Comparison of ENCODE assay signal across 16 cellular contexts in the genomic region with DNA sequence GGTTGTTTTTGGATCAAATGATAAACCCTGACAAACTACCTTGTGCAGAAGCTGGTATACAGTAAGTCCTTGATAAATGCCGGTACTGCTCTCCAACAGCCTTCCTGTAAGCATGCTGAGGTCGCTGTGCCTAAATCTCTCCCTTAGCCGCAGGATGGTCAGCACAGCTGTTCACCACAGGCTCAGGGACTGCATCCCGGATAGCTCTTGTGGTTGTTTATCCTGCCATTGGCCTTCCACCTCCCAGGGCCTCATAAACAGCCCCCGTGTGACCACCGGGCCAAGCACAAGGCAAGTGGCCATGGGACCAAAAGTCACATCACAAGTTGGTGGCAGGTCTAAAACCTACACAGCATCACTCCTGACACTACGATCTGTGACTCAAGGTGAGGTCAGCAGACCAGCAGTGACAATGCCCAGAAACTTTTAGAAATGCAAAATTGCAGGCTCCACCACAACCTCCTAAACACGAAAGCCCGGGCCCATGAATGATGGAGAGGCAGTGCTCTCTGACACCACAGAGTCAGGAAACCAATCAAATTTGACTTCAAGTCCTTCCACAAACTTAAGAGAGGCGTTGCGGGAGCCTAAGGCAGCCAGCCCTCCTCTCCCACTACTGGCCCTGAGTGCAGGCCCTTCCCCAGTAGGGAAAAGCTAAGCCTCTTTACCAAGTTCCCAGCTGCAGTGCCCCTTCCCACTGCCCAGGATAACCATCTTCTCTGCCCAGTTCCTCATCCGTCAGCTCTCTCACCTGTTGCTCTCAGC. TPM values are rescaled to one million over a fixed set of nuclear protein-coding genes. Genes with fewer than 3 reads are reported as not detected.
"Had no signal": no experiment of that assay in that cellular context is flagged by ENCODE, and none has a peak within 500 bp of the region (broad histone marks: within the 10 kb centered on the region; RNA-seq: fewer than 3 reads in every experiment).

No MANE protein-coding gene starts in this region.

- H3K27me3 Mint-ChIP-seq: activated CD4-positive, alpha-beta memory T cell treated with anti-CD3 and anti-CD28 coated beads, Interleukin-2, amount 10 ng/mL, durations not matched to agents 7 days and 5 days had no signal

- DNase-seq: activated CD4-positive, alpha-beta memory T cell treated with anti-CD3 and anti-CD28 coated beads, Interleukin-2, amount 10 ng/mL, durations not matched to agents 7 days and 5 days; activated naive CD4-positive, alpha-beta T cell treated with Interleukin-2 at 50 U/mL for 16 hours; kidney glomerular epithelial cell; left ventricle myocardium superior; mesenchymal stem cell; psoas muscle; spleen; WERI-Rb-1 had no signal

- H3K36me3 ChIP-seq: spleen, WERI-Rb-1 had no signal

- H3K4me3 ChIP-seq: psoas muscle, spleen had no signal

- H3K27ac Mint-ChIP-seq: activated CD4-positive, alpha-beta memory T cell treated with anti-CD3 and anti-CD28 coated beads, Interleukin-2, amount 10 ng/mL, durations not matched to agents 7 days and 5 days; natural killer cell treated with Interleukin-12 subunit alpha and Interleukin-12 subunit beta and Interleukin-15 and Interleukin-18, amount 100 ng/mL, for 72 hours had no signal

- H3K9me3 Mint-ChIP-seq: activated CD4-positive, alpha-beta memory T cell treated with anti-CD3 and anti-CD28 coated beads, Interleukin-2, amount 10 ng/mL, durations not matched to agents 7 days and 5 days; natural killer cell treated with Interleukin-12 subunit alpha and Interleukin-12 subunit beta and Interleukin-15 and Interleukin-18, amount 100 ng/mL, for 72 hours had no signal

- H3K27ac ChIP-seq: psoas muscle, spleen, WERI-Rb-1 had no signal

- ATAC-seq: esophagus mucosa, psoas muscle, sciatic nerve had no signal

- H3K9me3 ChIP-seq: psoas muscle had no signal

- H3K36me3 Mint-ChIP-seq: natural killer cell treated with Interleukin-12 subunit alpha and Interleukin-12 subunit beta and Interleukin-15 and Interleukin-18, amount 100 ng/mL, for 72 hours had no signal

- H3K4me1 ChIP-seq: psoas muscle, spleen had no signal

- H3K4me3 Mint-ChIP-seq: activated CD4-positive, alpha-beta memory T cell treated with anti-CD3 and anti-CD28 coated beads, Interleukin-2, amount 10 ng/mL, durations not matched to agents 7 days and 5 days; natural killer cell treated with Interleukin-12 subunit alpha and Interleukin-12 subunit beta and Interleukin-15 and Interleukin-18, amount 100 ng/mL, for 72 hours had no signal

- FAIRE-seq: astrocyte, urothelium cell line had no signal

- H3K4me1 Mint-ChIP-seq: activated CD4-positive, alpha-beta memory T cell treated with anti-CD3 and anti-CD28 coated beads, Interleukin-2, amount 10 ng/mL, durations not matched to agents 7 days and 5 days had no signal

RNA-seq across cellular contexts. Expression of gene SPATA19, which starts 3.9 kb away (rescaled TPM):
- total RNA-seq: activated CD4-positive, alpha-beta memory T cell treated with anti-CD3 and anti-CD28 coated beads, Interleukin-2, amount 10 ng/mL, durations not matched to agents 7 days and 5 days; astrocyte; esophagus mucosa; left ventricle myocardium superior; natural killer cell treated with Interleukin-12 subunit alpha and Interleukin-12 subunit beta and Interleukin-15 and Interleukin-18, amount 100 ng/mL, for 72 hours; omental fat pad; psoas muscle; sciatic nerve; spleen; T-helper 1 cell treated with Interleukin-12 subunit alpha and Interleukin-12 subunit beta and Interleukin-4 antibody, amounts not matched to agents 30 ng/mL and 1 ng/mL, for 36 hours had no signal
- polyA plus RNA-seq: adipose tissue, psoas muscle had no signal
